ENCODE assay signal across 8 cellular contexts in genomic region chr14:94001501-94002396, GRCh38. TPM values are rescaled to one million over a fixed set of nuclear protein-coding genes. Genes with fewer than 3 reads are reported as not detected.
DNase-seq lines count a peak whose midpoint lies in the region; ATAC-seq and TF ChIP-seq lines count a peak whose summit lies in the region.

No MANE protein-coding gene starts in this region.

- no peaks in the 10 kb centered on the region for H3K9me2 ChIP-seq in MM.1S (replicated peaks; ENCODE audit: insufficient read depth, low read length)

- no peak overlapping the region for H3K4me3 ChIP-seq in CD8-positive, alpha-beta T cell (ENCODE audit: low read depth, low read length)
- H3K4me3 ChIP-seq in MM.1S (ENCODE audit: low read length): no peak overlapping the region
- H3K4me3 ChIP-seq in heart left ventricle: no peak overlapping the region

- no peak overlapping the region for H3K27ac Mint-ChIP-seq in CD8-positive, alpha-beta T cell
- H3K27ac Mint-ChIP-seq in activated naive CD8-positive, alpha-beta T cell treated with anti-CD3 and anti-CD28 coated beads for 36 hours: peak overlapping the region; percentile 43

- H3K4me1 ChIP-seq in CD8-positive, alpha-beta T cell (ENCODE audit: insufficient read depth, low read length): peaks cover 6% of the 10 kb centered on the region
- H3K4me1 ChIP-seq in MM.1S (ENCODE audit: low read length) (no peaks in the 10 kb centered on the region; the same call in 1 of the 2 replicates), heart left ventricle (peaks cover 0 to 30% (median 10%) of the 10 kb centered on the region in 12 donors)

- WGBS in heart left ventricle, 4 donors: 40 to 45% (median 43%) methylated on average over 19 to 26 of the region's 26 CpGs

- H2AFZ ChIP-seq in MM.1S (ENCODE audit: low read length): 0 out of 2 replicates have a peak overlapping the region, but pooled peaks have one; percentile 23

- peak; percentile 18 to 79 (median 49) for DNase-seq in CD8-positive, alpha-beta T cell
- peak; percentile 50 for DNase-seq in MM.1S
- DNase-seq in activated naive CD8-positive, alpha-beta T cell treated with anti-CD3 and anti-CD28 coated beads for 36 hours: peak; percentile 58
- peak in 4 of 5 donors; percentile 52 to 66 (median 60) for DNase-seq in heart left ventricle
- peak; percentile 49 for DNase-seq in putamen (ENCODE audit: low spot score)

- CTCF ChIA-PET in CD8-positive, alpha-beta T cell (lab: Charles Lee): interaction anchor here (0.7 to 12.4 kb wide), 26 partner anchors 9 to 84 kb away, joined by 3 to 283 read pairs (median 4); no protein-coding TSS in a partner anchor

- POLR2A ChIA-PET in CD8-positive, alpha-beta T cell (lab: Charles Lee): interaction anchor here (1.2 kb wide), 1 partner anchor 62 kb away, joined by 7 read pairs; no protein-coding TSS in a partner anchor

- peak; percentile 95 for TF ChIP-seq CTCF in CD8-positive, alpha-beta T cell (IDR thresholded peaks at IDR 0.05)
- TF ChIP-seq CTCF in MM.1S (IDR thresholded peaks at IDR 0.05; ENCODE audit: low read length) (peak; percentile 81), heart left ventricle (IDR thresholded peaks at IDR 0.05) (peak; percentile 89 to 98 (median 96))

- no peaks in the 10 kb centered on the region for H3K79me2 ChIP-seq in MM.1S (ENCODE audit: low read length)

- H3K9me3 ChIP-seq in CD8-positive, alpha-beta T cell (ENCODE audit: low read length): no peaks in the 10 kb centered on the region
- H3K9me3 ChIP-seq in MM.1S (replicated peaks; ENCODE audit: insufficient read depth, low read length) (no peaks in the 10 kb centered on the region), heart left ventricle (no peaks in the 10 kb centered on the region)

- no peaks in the 10 kb centered on the region for H3F3A ChIP-seq in MM.1S (ENCODE audit: insufficient read depth, low read length)

- no peaks in the 10 kb centered on the region for H4K20me1 ChIP-seq in MM.1S (ENCODE audit: insufficient read depth, low read length)

- H3K27me3 Mint-ChIP-seq in CD8-positive, alpha-beta T cell (ENCODE audit: low read depth): peaks cover 16% of the 10 kb centered on the region
- peaks cover 14% of the 10 kb centered on the region for H3K27me3 Mint-ChIP-seq in activated naive CD8-positive, alpha-beta T cell treated with anti-CD3 and anti-CD28 coated beads for 36 hours

- peak; percentile 85 for ATAC-seq in CD8-positive, alpha-beta T cell
- ATAC-seq in GM21390 (IDR thresholded peaks at IDR 0.05; ENCODE audit: unreplicated experiment) (peak; percentile 74), SK-N-SH treated with all-trans-retinoic acid at 6 μM for 48 hours (peak; percentile 97), heart left ventricle (peak; percentile 68 to 79 (median 76)), GM18873 (IDR thresholded peaks at IDR 0.05; ENCODE audit: low FRiP score, unreplicated experiment) (no peak)

- H3K27me3 ChIP-seq in CD8-positive, alpha-beta T cell (ENCODE audit: insufficient read depth, low read length): no peaks in the 10 kb centered on the region
- H3K27me3 ChIP-seq in MM.1S (replicated peaks; ENCODE audit: insufficient read depth, low read length) (no peaks in the 10 kb centered on the region), heart left ventricle (peaks cover 0 to 4% (median 0%) of the 10 kb centered on the region in 9 donors)

- H3K4me2 ChIP-seq in MM.1S (ENCODE audit: low read depth, low read length): 0 out of 2 replicates have a peak overlapping the region, but pooled peaks have one; percentile 24

- no peaks in the 10 kb centered on the region for H3K36me3 ChIP-seq in CD8-positive, alpha-beta T cell (ENCODE audit: insufficient read depth, low read length)
- H3K36me3 ChIP-seq in MM.1S (replicated peaks; ENCODE audit: insufficient read depth, low read length) (no peaks in the 10 kb centered on the region), heart left ventricle (no peaks in the 10 kb centered on the region)

- no peak overlapping the region for H3K4me3 Mint-ChIP-seq in CD8-positive, alpha-beta T cell
- H3K4me3 Mint-ChIP-seq in activated naive CD8-positive, alpha-beta T cell treated with anti-CD3 and anti-CD28 coated beads for 36 hours: no peak overlapping the region

- H3K4me1 Mint-ChIP-seq in CD8-positive, alpha-beta T cell (ENCODE audit: low read depth): peaks cover 7% of the 10 kb centered on the region
- H3K4me1 Mint-ChIP-seq in activated naive CD8-positive, alpha-beta T cell treated with anti-CD3 and anti-CD28 coated beads for 36 hours: peaks cover 23% of the 10 kb centered on the region

- intact Hi-C loops in CD8-positive, alpha-beta T cell (cut with DNase I, micrococcal nuclease): loop anchor here (1.0 to 5.0 kb wide), 3 partner anchors 31 to 62 kb away; no protein-coding TSS in a partner anchor
- intact Hi-C loops in heart left ventricle (cut with DNase I): loop anchor here (1.0 to 10.0 kb wide), 9 partner anchors 25 to 347 kb away; partner anchors contain the start of gene ASB2 (in 1 of the 10)

- no peaks in the 10 kb centered on the region for H3K9me3 Mint-ChIP-seq in CD8-positive, alpha-beta T cell
- H3K9me3 Mint-ChIP-seq in activated naive CD8-positive, alpha-beta T cell treated with anti-CD3 and anti-CD28 coated beads for 36 hours: no peaks in the 10 kb centered on the region

- no peak overlapping the region for H3K27ac ChIP-seq in CD8-positive, alpha-beta T cell (ENCODE audit: low read depth, low read length)
- H3K27ac ChIP-seq in MM.1S (ENCODE audit: low read length) (no peak overlapping the region), heart left ventricle (peak overlapping the region in 1 of 12 donors; percentile 43)

- no peak overlapping the region for H3K9ac ChIP-seq in MM.1S (ENCODE audit: low read length)

- TF ChIP-seq POLR2A in heart left ventricle (IDR thresholded peaks at IDR 0.05): no peak

- H3K36me3 Mint-ChIP-seq in CD8-positive, alpha-beta T cell: no peaks in the 10 kb centered on the region
- no peaks in the 10 kb centered on the region for H3K36me3 Mint-ChIP-seq in activated naive CD8-positive, alpha-beta T cell treated with anti-CD3 and anti-CD28 coated beads for 36 hours

TF ChIP-seq in SK-N-SH treated with all-trans-retinoic acid at 6 μM for 48 hours, 23 proteins besides CTCF, POLR2A, EP300 and RAD21:
- no peak for TF ChIP-seq ZNF70 (CRISPR knock-in tag; IDR thresholded peaks at IDR 0.05)
- no peak for TF ChIP-seq ZFP30 (CRISPR knock-in tag; IDR thresholded peaks at IDR 0.05)
- TF ChIP-seq, protein P1, sequence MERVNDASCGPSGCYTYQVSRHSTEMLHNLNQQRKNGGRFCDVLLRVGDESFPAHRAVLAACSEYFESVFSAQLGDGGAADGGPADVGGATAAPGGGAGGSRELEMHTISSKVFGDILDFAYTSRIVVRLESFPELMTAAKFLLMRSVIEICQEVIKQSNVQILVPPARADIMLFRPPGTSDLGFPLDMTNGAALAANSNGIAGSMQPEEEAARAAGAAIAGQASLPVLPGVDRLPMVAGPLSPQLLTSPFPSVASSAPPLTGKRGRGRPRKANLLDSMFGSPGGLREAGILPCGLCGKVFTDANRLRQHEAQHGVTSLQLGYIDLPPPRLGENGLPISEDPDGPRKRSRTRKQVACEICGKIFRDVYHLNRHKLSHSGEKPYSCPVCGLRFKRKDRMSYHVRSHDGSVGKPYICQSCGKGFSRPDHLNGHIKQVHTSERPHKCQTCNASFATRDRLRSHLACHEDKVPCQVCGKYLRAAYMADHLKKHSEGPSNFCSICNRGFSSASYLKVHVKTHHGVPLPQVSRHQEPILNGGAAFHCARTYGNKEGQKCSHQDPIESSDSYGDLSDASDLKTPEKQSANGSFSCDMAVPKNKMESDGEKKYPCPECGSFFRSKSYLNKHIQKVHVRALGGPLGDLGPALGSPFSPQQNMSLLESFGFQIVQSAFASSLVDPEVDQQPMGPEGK (CRISPR knock-in tag; IDR thresholded peaks at IDR 0.05; ENCODE audit: borderline replicate concordance): no peak
TF ChIP-seq in SK-N-SH treated with all-trans-retinoic acid at 6 μM for 48 hours: peak in this region for 0.

RNA-seq across cellular contexts. Expression of gene CCDC197, which starts 4.6 kb away (rescaled TPM):
- not detected for total RNA-seq in CD8-positive, alpha-beta T cell
- total RNA-seq in activated naive CD8-positive, alpha-beta T cell treated with anti-CD3 and anti-CD28 coated beads for 36 hours: not detected
- 1 to 10 TPM in 3 of 9 donors, under 1 TPM in 3, not detected in 3; 0.26 to 1.4 (median 0.95) TPM for total RNA-seq in heart left ventricle
- polyA plus RNA-seq in heart left ventricle: under 1 TPM in 1 of 2 donors, not detected in 1; 0.23 TPM

RNA-seq across cellular contexts. Expression of gene OTUB2, which starts 24.4 kb away (rescaled TPM):
- not detected for total RNA-seq in CD8-positive, alpha-beta T cell
- under 1 TPM; 0.31 to 0.48 TPM for total RNA-seq in activated naive CD8-positive, alpha-beta T cell treated with anti-CD3 and anti-CD28 coated beads for 36 hours
- under 1 TPM; 0.09 to 0.60 (median 0.38) TPM for total RNA-seq in heart left ventricle
- polyA plus RNA-seq in heart left ventricle: under 1 TPM; 0.19 to 0.50 TPM

RNA-seq across cellular contexts. Expression of gene ASB2, which starts 25.4 kb away (rescaled TPM):
- total RNA-seq in CD8-positive, alpha-beta T cell: 1 to 10 TPM; 1.7 to 2.8 TPM
- 10 to 100 TPM; 26.4 to 29.1 TPM for total RNA-seq in activated naive CD8-positive, alpha-beta T cell treated with anti-CD3 and anti-CD28 coated beads for 36 hours
- 100 to 1,000 TPM in 8 of 9 donors, 10 to 100 TPM in 1; 95.8 to 411 (median 166) TPM for total RNA-seq in heart left ventricle
- 100 to 1,000 TPM in 1 of 2 donors, 10 to 100 TPM in 1; 22.4 to 289 TPM for polyA plus RNA-seq in heart left ventricle

Comparison
In these comparisons a context has a peak if more than half of its experiments do, and no peak if none do; other contexts are left out.
1. RNA of gene ASB2, which starts 25.4 kb away (total RNA-seq): 95.8 to 411 TPM in heart left ventricle and 26.4 to 29.1 TPM in activated naive CD8-positive, alpha-beta T cell treated with anti-CD3 and anti-CD28 coated beads for 36 hours; 1.7 to 2.8 TPM in CD8-positive, alpha-beta T cell; every median in the first group is over 4 times any median in the second.
2. Peak in every context shown above with its lines, with median percentiles within 50 percentile points of each other: DNase-seq and CTCF ChIP-seq.